17 cellular contexts compared by ENCODE assay signal in genomic region chr1:204093756-204094155, GRCh38. TPM values are rescaled to one million over a fixed set of nuclear protein-coding genes. Genes with fewer than 3 reads are reported as not detected.
DNase-seq lines count a peak whose midpoint lies in the region; ATAC-seq and TF ChIP-seq lines count a peak whose summit lies in the region.
"Had no signal": no experiment of that assay in that cellular context is flagged by ENCODE, and none has a peak within 500 bp of the region (broad histone marks: within the 10 kb centered on the region; RNA-seq: fewer than 3 reads in every experiment).

No MANE protein-coding gene starts in this region.

- no peaks in the 10 kb centered on the region for H3K27me3 ChIP-seq in iPS-20b (ENCODE audit: insufficient read depth, low read length)

- H3K36me3 ChIP-seq in iPS-20b (ENCODE audit: insufficient read depth, low read depth, low read length) = no peaks in the 10 kb centered on the region
- H3K36me3 ChIP-seq: WERI-Rb-1 had no signal

- ATAC-seq in HG03159 (IDR thresholded peaks at IDR 0.05; ENCODE audit: unreplicated experiment) (no peak), HG03457 (IDR thresholded peaks at IDR 0.05; ENCODE audit: unreplicated experiment) (no peak)
- ATAC-seq: activated CD8-positive, alpha-beta T cell treated with anti-CD3 and anti-CD28 coated beads, Interleukin-2, amount 10 ng/mL, durations not matched to agents 7 days and 5 days; Right ventricle myocardium inferior had no signal

- H3K4me1 ChIP-seq in iPS-20b (ENCODE audit: insufficient read depth, low read length) = peaks cover 63% of the 10 kb centered on the region

- CTCF ChIA-PET in Calu3 (lab: Charles Lee) = interaction anchor here (0.8 kb wide), 1 partner anchor 34 kb away, joined by 3 read pairs; no protein-coding TSS in a partner anchor

- DNase-seq in Calu3 = no peak
- DNase-seq in NCI-H69 (lab: John Stamatoyannopoulos, UW) = peak; percentile 43
- DNase-seq in progenitor cell of endocrine pancreas (ENCODE audit: low spot score, unreplicated experiment) = no peak
- DNase-seq in HFFc6 = no peak
- no peak for DNase-seq in NCI-H524 treated with DMSO at 0.1 percent for 48 hours (lab: John Stamatoyannopoulos, UW)
- DNase-seq: activated CD8-positive, alpha-beta T cell treated with anti-CD3 and anti-CD28 coated beads, Interleukin-2, amount 10 ng/mL, durations not matched to agents 7 days and 5 days; hippocampal formation; NCI-H2171; NK-92 treated with Interleukin-12 subunit alpha and Interleukin-12 subunit beta, amount 100 ng/mL, for 24 hours; stimulated activated CD4-positive, alpha-beta T cell treated with anti-CD3 and anti-CD28 coated beads, Interleukin-12 subunit alpha, Interleukin-12 subunit beta, amount 100 ng/mL, for 4 hours; WERI-Rb-1 had no signal

- H3K9me3 Mint-ChIP-seq in Calu3 (ENCODE audit: low read depth, unreplicated experiment) (no peaks in the 10 kb centered on the region), progenitor cell of endocrine pancreas (ENCODE audit: low read depth) (no peaks in the 10 kb centered on the region), HFFc6 (no peaks in the 10 kb centered on the region)

- H3K4me3 ChIP-seq in iPS-20b (ENCODE audit: low read length) = peak overlapping the region; percentile 34
- H3K4me3 ChIP-seq: GM12878 had no signal

- H3K4me3 Mint-ChIP-seq in Calu3 (ENCODE audit: low read depth, unreplicated experiment) (peak overlapping the region; percentile 5), progenitor cell of endocrine pancreas (ENCODE audit: low read depth) (peak overlapping the region; percentile 53), HFFc6 (no peak overlapping the region)
- H3K4me3 Mint-ChIP-seq: activated CD8-positive, alpha-beta T cell treated with anti-CD3 and anti-CD28 coated beads, Interleukin-2, amount 10 ng/mL, durations not matched to agents 7 days and 5 days had no signal

- intact Hi-C loops in Calu3 (cut with micrococcal nuclease; ENCODE audit: unreplicated experiment) = no loop called here

- TF ChIP-seq CTCF in Calu3 (IDR thresholded peaks at IDR 0.05; ENCODE audit: unreplicated experiment) (no peak), progenitor cell of endocrine pancreas (IDR thresholded peaks at IDR 0.05; ENCODE audit: unreplicated experiment) (no peak), HFFc6 (IDR thresholded peaks at IDR 0.05) (no peak)

- H3K27ac Mint-ChIP-seq in Calu3 (ENCODE audit: unreplicated experiment) (peak overlapping the region; percentile 20), progenitor cell of endocrine pancreas (peak overlapping the region; percentile 96), HFFc6 (no peak overlapping the region)
- H3K27ac Mint-ChIP-seq: activated CD8-positive, alpha-beta T cell treated with anti-CD3 and anti-CD28 coated beads, Interleukin-2, amount 10 ng/mL, durations not matched to agents 7 days and 5 days had no signal

- no peaks in the 10 kb centered on the region for H3K36me3 Mint-ChIP-seq in Calu3 (ENCODE audit: insufficient read depth, unreplicated experiment)
- no peaks in the 10 kb centered on the region for H3K36me3 Mint-ChIP-seq in progenitor cell of endocrine pancreas (ENCODE audit: insufficient read depth)
- no peaks in the 10 kb centered on the region for H3K36me3 Mint-ChIP-seq in HFFc6 (ENCODE audit: low read depth)

- no TSS peak for BruUV-seq in Calu3 (replicated peaks; lab: Mats Ljungman, UMichigan)

- H3K27ac ChIP-seq in iPS-20b (ENCODE audit: low read length) = no peak overlapping the region
- H3K27ac ChIP-seq: WERI-Rb-1 had no signal

- H3K27me3 Mint-ChIP-seq in Calu3 (ENCODE audit: unreplicated experiment) (no peaks in the 10 kb centered on the region), progenitor cell of endocrine pancreas (no peaks in the 10 kb centered on the region), HFFc6 (ENCODE audit: insufficient read depth) (no peaks in the 10 kb centered on the region; the same call in 1 of the 2 replicates)

- no peaks in the 10 kb centered on the region for H3K9me3 ChIP-seq in iPS-20b (ENCODE audit: insufficient read depth, low read depth, low read length)

- H3K9ac ChIP-seq in iPS-20b (ENCODE audit: low read depth, low read length) = no peak overlapping the region

- H3K4me1 Mint-ChIP-seq in Calu3 (ENCODE audit: low read depth, unreplicated experiment) = peaks cover 42% of the 10 kb centered on the region
- H3K4me1 Mint-ChIP-seq in progenitor cell of endocrine pancreas (ENCODE audit: low read depth) = peaks cover 61% of the 10 kb centered on the region
- peaks cover 22% of the 10 kb centered on the region for H3K4me1 Mint-ChIP-seq in HFFc6 (ENCODE audit: low read depth)

RNA-seq across cellular contexts. Expression of gene SOX13, which starts 20.8 kb away (rescaled TPM):
- total RNA-seq in Calu3 (2022) (21.8 and 27.9 TPM in 2 replicates), progenitor cell of endocrine pancreas (58.2 and 61.6 TPM in 2 replicates)
- total RNA-seq in HFFc6 (2021; fragmentation: NEBNext Ultra II Directional; extraction: Animal tissue kit (Norgen Biotek cat#: 25700)) = 10 to 100 TPM in 5 of 6 experiments, 1 to 10 TPM in 1; 9.9 to 13.5 (median 11.1) TPM

RNA-seq across cellular contexts. Expression of gene ETNK2, which starts 58.1 kb away (rescaled TPM):
- total RNA-seq in Calu3 (2022) (4.0 and 5.0 TPM in 2 replicates), progenitor cell of endocrine pancreas (22.6 and 24.5 TPM in 2 replicates)
- total RNA-seq in HFFc6 (2021; fragmentation: NEBNext Ultra II Directional; extraction: Animal tissue kit (Norgen Biotek cat#: 25700)) = 1 to 10 TPM; 3.1 to 6.3 (median 3.9) TPM
- total RNA-seq: GM12878; T-helper 1 cell treated with Interleukin-12 subunit alpha and Interleukin-12 subunit beta and Interleukin-4 antibody, amounts not matched to agents 30 ng/mL and 1 ng/mL, for 36 hours had no signal
